10 cellular contexts compared by ENCODE assay signal in the genomic region with DNA sequence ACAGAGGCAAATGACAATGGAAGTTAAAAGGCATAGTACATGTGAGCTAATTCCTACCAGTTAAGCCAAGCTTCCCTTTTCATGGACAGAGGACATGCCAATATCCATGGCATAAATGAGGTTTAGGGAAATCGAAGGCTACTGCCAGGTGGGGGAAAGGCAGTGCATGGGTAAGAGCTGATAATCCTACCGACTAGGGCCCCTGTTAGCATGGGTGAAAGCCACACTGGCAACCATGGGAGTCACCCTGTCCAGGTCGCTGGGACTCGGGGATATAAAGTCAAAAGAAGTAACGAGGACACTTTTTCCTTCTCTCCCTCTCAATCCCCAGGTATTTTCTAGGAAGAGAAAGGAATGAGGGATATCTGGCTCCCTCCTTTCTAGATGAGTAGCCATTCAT.
"Had no signal": no experiment of that assay in that cellular context is flagged by ENCODE, and none has a peak within 500 bp of the region (broad histone marks: within the 10 kb centered on the region; RNA-seq: fewer than 3 reads in every experiment).

No MANE protein-coding gene starts in this region.

- H2AFZ ChIP-seq: GM23338 had no signal

- H3K4me3 ChIP-seq: GM23338, K562 had no signal

- H3K4me3 Mint-ChIP-seq: GM23338, H9, HFFc6 had no signal

- H3K4me2 ChIP-seq: GM23338 had no signal

- H3K27ac ChIP-seq: HL-60 had no signal

- DNase-seq: H9, HCEC 1CT, HFFc6, IMR-90, KG1 had no signal

- ATAC-seq: GM23338, K562 had no signal

- H3K27ac Mint-ChIP-seq: GM23338, H9, HFFc6 had no signal

- FAIRE-seq: H1, H54, K562 had no signal
